30 cellular contexts compared by ENCODE assay signal in the genomic region with DNA sequence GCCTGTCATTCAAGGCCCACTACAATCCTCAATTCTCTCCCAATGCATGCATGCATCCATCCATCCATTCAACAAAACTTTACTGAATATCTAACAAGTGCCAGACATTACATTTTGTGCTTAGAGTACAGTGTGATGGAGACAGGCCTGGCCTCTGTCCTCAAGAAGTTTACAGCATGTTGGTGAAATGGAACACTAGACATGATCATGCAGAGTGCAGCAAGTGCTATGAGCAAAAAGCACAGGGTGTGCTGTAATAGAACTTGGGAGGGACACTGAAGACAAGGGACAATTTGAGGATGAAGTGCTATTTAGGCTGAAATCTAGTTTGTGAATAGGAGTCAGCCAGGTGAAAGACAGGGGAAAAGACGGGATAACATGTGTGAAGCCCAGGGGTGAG.
"Had no signal": no experiment of that assay in that cellular context is flagged by ENCODE, and none has a peak within 500 bp of the region (broad histone marks: within the 10 kb centered on the region; RNA-seq: fewer than 3 reads in every experiment).

No MANE protein-coding gene starts in this region.

- H3K27me3 ChIP-seq: left lung, pancreas, sigmoid colon, spleen, suprapubic skin, tibial artery, uterus had no signal

- H3K9me3 ChIP-seq: left lung, lower lobe of right lung, pancreas, prostate gland, sigmoid colon, spleen, suprapubic skin, thoracic aorta, tibial artery, uterus had no signal

- H3K9me3 Mint-ChIP-seq: immature natural killer cell; nephron; stimulated activated effector memory CD8-positive, alpha-beta T cell treated with anti-CD3 and anti-CD28 coated beads, Interleukin-12 subunit alpha, Interleukin-12 subunit beta, amount 100 ng/mL, for 72 hours; type B pancreatic cell had no signal

- H3K27me3 Mint-ChIP-seq: naive thymus-derived CD8-positive, alpha-beta T cell; stimulated activated naive CD8-positive, alpha-beta T cell treated with anti-CD3 and anti-CD28 coated beads, Interleukin-15, Interleukin-2, amounts not matched to agents 100 ng/mL and 50 ng/mL, for 24 hours had no signal

- FAIRE-seq: islet of Langerhans, kidney, pancreas, small intestine had no signal

- H3K4me3 ChIP-seq: left lung, lower lobe of right lung, pancreas, prostate gland, sigmoid colon, spleen, suprapubic skin, thoracic aorta, tibial artery, uterus had no signal

- H3K4me3 Mint-ChIP-seq: immature natural killer cell; naive thymus-derived CD8-positive, alpha-beta T cell; nephron; neural crest cell; stimulated activated effector memory CD8-positive, alpha-beta T cell treated with anti-CD3 and anti-CD28 coated beads, Interleukin-12 subunit alpha, Interleukin-12 subunit beta, amount 100 ng/mL, for 72 hours; stimulated activated naive CD8-positive, alpha-beta T cell treated with anti-CD3 and anti-CD28 coated beads, Interleukin-15, Interleukin-2, amounts not matched to agents 100 ng/mL and 50 ng/mL, for 24 hours; type B pancreatic cell had no signal

- H3K4me1 ChIP-seq: left lung, lower lobe of right lung, prostate gland, sigmoid colon, spleen, uterus had no signal

- H3K27ac Mint-ChIP-seq: immature natural killer cell; stimulated activated effector memory CD8-positive, alpha-beta T cell treated with anti-CD3 and anti-CD28 coated beads, Interleukin-12 subunit alpha, Interleukin-12 subunit beta, amount 100 ng/mL, for 72 hours; stimulated activated naive CD8-positive, alpha-beta T cell treated with anti-CD3 and anti-CD28 coated beads, Interleukin-15, Interleukin-2, amounts not matched to agents 100 ng/mL and 50 ng/mL, for 24 hours; type B pancreatic cell had no signal

- ATAC-seq: left colon; left lung; lower lobe of right lung; naive thymus-derived CD8-positive, alpha-beta T cell; pancreas; right cardiac atrium; stimulated activated effector memory CD8-positive, alpha-beta T cell treated with anti-CD3 and anti-CD28 coated beads, Interleukin-12 subunit alpha, Interleukin-12 subunit beta, amount 100 ng/mL, for 72 hours had no signal

- H3K36me3 Mint-ChIP-seq: immature natural killer cell; stimulated activated effector memory CD8-positive, alpha-beta T cell treated with anti-CD3 and anti-CD28 coated beads, Interleukin-12 subunit alpha, Interleukin-12 subunit beta, amount 100 ng/mL, for 72 hours; type B pancreatic cell had no signal

- DNase-seq: hypothalamus; immature natural killer cell; kidney; left colon; left lung; lower lobe of right lung; mammary epithelial cell; mesenchymal stem cell; naive thymus-derived CD8-positive, alpha-beta T cell; nucleus accumbens; pancreas; posterior cingulate gyrus; retina; right cardiac atrium; sigmoid colon; small intestine; spleen; stimulated activated CD4-positive, alpha-beta T cell treated with anti-CD3 and anti-CD28 coated beads, Interleukin-4, amount 100 ng/mL, for 24 hours; stimulated activated naive CD4-positive, alpha-beta T cell; tibial artery; uterus had no signal

- H3K36me3 ChIP-seq: left lung, lower lobe of right lung, pancreas, prostate gland, sigmoid colon, spleen, suprapubic skin, thoracic aorta, tibial artery, uterus had no signal

- H3K27ac ChIP-seq: left lung, lower lobe of right lung, pancreas, prostate gland, sigmoid colon, thoracic aorta, tibial artery had no signal

- H3K4me1 Mint-ChIP-seq: immature natural killer cell; naive thymus-derived CD8-positive, alpha-beta T cell had no signal
